In genomic region chr17:66235377-66235994, GRCh38 we compare ENCODE assay signal across 33 cellular contexts. TPM values are rescaled to one million over a fixed set of nuclear protein-coding genes. Genes with fewer than 3 reads are reported as not detected.
"Had no signal": no experiment of that assay in that cellular context is flagged by ENCODE, and none has a peak within 500 bp of the region (broad histone marks: within the 10 kb centered on the region; RNA-seq: fewer than 3 reads in every experiment).

No MANE protein-coding gene starts in this region.

- DNase-seq: colonic mucosa; cortex of kidney; effector CD8-positive, alpha-beta T cell; effector memory CD8-positive, alpha-beta T cell; endodermal cell; erythroblast; esophagus squamous epithelium; foreskin fibroblast; foreskin melanocyte; gastrocnemius medialis; glutamatergic neuron; head of caudate nucleus; heart right ventricle; hippocampal formation; left cardiac atrium; left ventricle myocardium inferior; lower lobe of right lung; mesenchymal stem cell; mucosa of descending colon had no signal

- H3K9me3 ChIP-seq: colonic mucosa, esophagus squamous epithelium, gastrocnemius medialis, heart right ventricle, left ventricle myocardium inferior, lower lobe of right lung, mucosa of descending colon had no signal

- H3K4me1 Mint-ChIP-seq: endodermal cell, mesothelial cell of epicardium had no signal

- H3K27ac ChIP-seq: colonic mucosa, epithelial cell of prostate, esophagus squamous epithelium, gastrocnemius medialis, heart right ventricle, left ventricle myocardium inferior, lower lobe of right lung had no signal

- H3K27me3 ChIP-seq: colonic mucosa, esophagus squamous epithelium, gastrocnemius medialis, heart right ventricle had no signal

- FAIRE-seq: endometrium, islet of Langerhans, keratinocyte had no signal

- H3K27ac Mint-ChIP-seq: dendritic cell treated with granulocyte-macrophage colony-stimulating factor and Interleukin-4, amounts not matched to agents 40 ng/mL and 50 ng/mL, for 4 days; effector memory CD8-positive, alpha-beta T cell; endodermal cell; mesothelial cell of epicardium had no signal

- H3K36me3 Mint-ChIP-seq: mesothelial cell of epicardium had no signal

- H3K4me3 Mint-ChIP-seq: dendritic cell treated with granulocyte-macrophage colony-stimulating factor and Interleukin-4, amounts not matched to agents 40 ng/mL and 50 ng/mL, for 4 days; effector memory CD8-positive, alpha-beta T cell; endodermal cell; mesothelial cell of epicardium had no signal

- ATAC-seq: effector memory CD8-positive, alpha-beta T cell; esophagus mucosa; gastrocnemius medialis; heart right ventricle; left cardiac atrium; lower lobe of right lung; mucosa of descending colon had no signal

- H3K36me3 ChIP-seq: colonic mucosa, esophagus squamous epithelium, gastrocnemius medialis, heart right ventricle, left ventricle myocardium inferior, lower lobe of right lung had no signal

- H3K4me1 ChIP-seq: colonic mucosa, esophagus squamous epithelium, gastrocnemius medialis, heart right ventricle, left ventricle myocardium inferior, lower lobe of right lung had no signal

- H3K9me3 Mint-ChIP-seq: dendritic cell treated with granulocyte-macrophage colony-stimulating factor and Interleukin-4, amounts not matched to agents 40 ng/mL and 50 ng/mL, for 4 days; effector memory CD8-positive, alpha-beta T cell; endodermal cell; mesothelial cell of epicardium had no signal

- H3K4me3 ChIP-seq: colonic mucosa, esophagus squamous epithelium, gastrocnemius medialis, heart right ventricle, left ventricle myocardium inferior, lower lobe of right lung, mucosa of descending colon had no signal

RNA-seq across cellular contexts. Expression of gene APOH, which starts 6.3 kb away (rescaled TPM):
- total RNA-seq: dermis microvascular lymphatic vessel endothelial cell, endodermal cell, esophagus squamous epithelium, glomerular endothelial cell, kidney epithelial cell, left ventricle myocardium inferior, lower leg skin, lung microvascular endothelial cell, mesenteric fat pad, mesothelial cell of epicardium, myocyte had no signal
- polyA plus RNA-seq: heart right ventricle, keratinocyte had no signal
